ENCODE assay signal across 16 cellular contexts in genomic region chr1:59229138-59229537, GRCh38.
A peak's percentile ranks its signal among the peaks of the same experiment; 100 is the strongest.
DNase-seq lines count a peak whose midpoint lies in the region; ATAC-seq and TF ChIP-seq lines count a peak whose summit lies in the region.
"Had no signal": no experiment of that assay in that cellular context is flagged by ENCODE, and none has a peak within 500 bp of the region (broad histone marks: within the 10 kb centered on the region; RNA-seq: fewer than 3 reads in every experiment).

No MANE protein-coding gene starts in this region.

- BruUV-seq in IMR-90 (replicated peaks; lab: Mats Ljungman, UMichigan) (no TSS peak), Calu3 (replicated peaks; lab: Mats Ljungman, UMichigan) (no TSS peak)

- no peak overlapping the region for H3K4ac ChIP-seq in IMR-90 (ENCODE audit: low read depth, low read length)

- no peaks in the 10 kb centered on the region for H3K27me3 Mint-ChIP-seq in Calu3 (ENCODE audit: unreplicated experiment)
- H3K27me3 Mint-ChIP-seq: CD8-positive, alpha-beta memory T cell; stimulated activated naive CD8-positive, alpha-beta T cell treated with anti-CD3 and anti-CD28 coated beads, Interleukin-15, Interleukin-2, amounts not matched to agents 100 ng/mL and 50 ng/mL, for 24 hours had no signal

- CTCF ChIA-PET in IMR-90 (lab: Yijun Ruan, JAX) (interaction anchor here (1.1 kb wide), 1 partner anchor 9 kb away, joined by 3 read pairs; no protein-coding TSS in a partner anchor), SK-N-SH (lab: Yijun Ruan, JAX) (no interaction called here), Calu3 (lab: Charles Lee) (no interaction called here)

- no peak overlapping the region for H3K4me3 Mint-ChIP-seq in Calu3 (ENCODE audit: low read depth, unreplicated experiment)
- H3K4me3 Mint-ChIP-seq: CD8-positive, alpha-beta memory T cell; GM23338; stimulated activated naive CD8-positive, alpha-beta T cell treated with anti-CD3 and anti-CD28 coated beads, Interleukin-15, Interleukin-2, amounts not matched to agents 100 ng/mL and 50 ng/mL, for 24 hours had no signal

- no peak overlapping the region for H3K23ac ChIP-seq in IMR-90 (ENCODE audit: low read depth, low read length)

- H3F3A ChIP-seq in SK-N-SH (replicated peaks; ENCODE audit: insufficient read depth): no peaks in the 10 kb centered on the region

- no peak overlapping the region for H2AK5ac ChIP-seq in IMR-90 (ENCODE audit: low read depth, low read length)

- H3K27ac ChIP-seq in BLaER1: no peak overlapping the region
- H3K27ac ChIP-seq in IMR-90 (ENCODE audit: insufficient read depth, low read length): no peak overlapping the region
- no peak overlapping the region for H3K27ac ChIP-seq in SK-N-SH (ENCODE audit: low read depth in 2 of 2, low read length in 1 of 2)
- H3K27ac ChIP-seq in brain microvascular endothelial cell: no peak overlapping the region
- H3K27ac ChIP-seq: prostate gland had no signal

- TF ChIP-seq CTCF in IMR-90 (conservative IDR thresholded peaks at IDR 0.05; ENCODE audit: low read depth, low read length): no peak
- TF ChIP-seq CTCF in epithelial cell of esophagus (IDR thresholded peaks at IDR 0.05; ENCODE audit: insufficient read depth, low read depth, low read length, missing control alignments): no peak
- TF ChIP-seq CTCF in omental fat pad (IDR thresholded peaks at IDR 0.05): no peak
- TF ChIP-seq CTCF in SK-N-SH (IDR thresholded peaks at IDR 0.05): no peak
- no peak for TF ChIP-seq CTCF in brain microvascular endothelial cell (IDR thresholded peaks at IDR 0.05; ENCODE audit: low read depth, low read length, missing control alignments)
- no peak for TF ChIP-seq CTCF in Calu3 (IDR thresholded peaks at IDR 0.05; ENCODE audit: unreplicated experiment)

- no peaks in the 10 kb centered on the region for H3K9me2 ChIP-seq in SK-N-SH

- H2AFZ ChIP-seq in IMR-90 (replicated peaks; ENCODE audit: low read length, poor library complexity) (no peak overlapping the region), SK-N-SH (ENCODE audit: low read depth) (no peak overlapping the region)
- H2AFZ ChIP-seq: GM23338 had no signal

- no peak for TF ChIP-seq EP300 in SK-N-SH (IDR thresholded peaks at IDR 0.05; ENCODE audit: borderline replicate concordance in 1 of 2, low read depth in 1 of 2, low read length in 1 of 2)

- H3K79me1 ChIP-seq in IMR-90 (ENCODE audit: low read depth in 1 of 2, low read length in 2 of 2): no peaks in the 10 kb centered on the region

- TF ChIP-seq RAD21 in IMR-90 (IDR thresholded peaks at IDR 0.05; ENCODE audit: low read length) (no peak), SK-N-SH (IDR thresholded peaks at IDR 0.05; ENCODE audit: low read length) (no peak)

- no peaks in the 10 kb centered on the region for H3K36me3 Mint-ChIP-seq in Calu3 (ENCODE audit: insufficient read depth, unreplicated experiment)
- H3K36me3 Mint-ChIP-seq: CD8-positive, alpha-beta memory T cell had no signal

- no peaks in the 10 kb centered on the region for H3K9me3 ChIP-seq in BLaER1
- no peaks in the 10 kb centered on the region for H3K9me3 ChIP-seq in IMR-90 (ENCODE audit: control insufficient read depth, insufficient read depth, low read length)
- no peaks in the 10 kb centered on the region for H3K9me3 ChIP-seq in SK-N-SH
- H3K9me3 ChIP-seq: prostate gland had no signal

- H3K56ac ChIP-seq in IMR-90 (ENCODE audit: extremely low read depth, insufficient read depth, low read length): no peak overlapping the region

- no peak overlapping the region for H3K4me3 ChIP-seq in BLaER1
- H3K4me3 ChIP-seq in IMR-90 (ENCODE audit: insufficient read depth, low read depth, low read length): no peak overlapping the region
- no peak overlapping the region for H3K4me3 ChIP-seq in epithelial cell of esophagus (ENCODE audit: low read length)
- H3K4me3 ChIP-seq in SK-N-SH (ENCODE audit: low read depth in 2 of 2, low read length in 1 of 2): no peak overlapping the region
- no peak overlapping the region for H3K4me3 ChIP-seq in brain microvascular endothelial cell (ENCODE audit: low read depth, low read length)
- H3K4me3 ChIP-seq: GM23338, prostate gland had no signal

- H3K27ac Mint-ChIP-seq in Calu3 (ENCODE audit: unreplicated experiment): no peak overlapping the region
- H3K27ac Mint-ChIP-seq: CD8-positive, alpha-beta memory T cell; GM23338; stimulated activated naive CD8-positive, alpha-beta T cell treated with anti-CD3 and anti-CD28 coated beads, Interleukin-15, Interleukin-2, amounts not matched to agents 100 ng/mL and 50 ng/mL, for 24 hours had no signal

- no peak overlapping the region for H4K8ac ChIP-seq in IMR-90 (ENCODE audit: low read depth in 2 of 2, low read length in 2 of 2)

- no peak overlapping the region for H2AK9ac ChIP-seq in IMR-90 (replicated peaks; ENCODE audit: low read depth, low read length, poor library complexity)

- no peak overlapping the region for H2BK15ac ChIP-seq in IMR-90 (ENCODE audit: low read depth, low read length)

- no peak for TF ChIP-seq POLR2A in IMR-90 (IDR thresholded peaks at IDR 0.05; ENCODE audit: low read depth, low read length)

- dilution Hi-C loops in IMR-90 (cut with HindIII; ENCODE audit: low sequenced_read_pairs, unreplicated experiment): no loop called here

- no peaks in the 10 kb centered on the region for H3K9me3 Mint-ChIP-seq in Calu3 (ENCODE audit: low read depth, unreplicated experiment)
- H3K9me3 Mint-ChIP-seq: GM23338; stimulated activated naive CD8-positive, alpha-beta T cell treated with anti-CD3 and anti-CD28 coated beads, Interleukin-15, Interleukin-2, amounts not matched to agents 100 ng/mL and 50 ng/mL, for 24 hours had no signal

- in situ Hi-C loops in IMR-90 (cut with MboI; ENCODE audit: low sequenced_read_pairs) (no loop called here), brain microvascular endothelial cell (cut with HindIII; ENCODE audit: low pct_ligation_motif_present, low sequenced_read_pairs) (no loop called here)

- H4K5ac ChIP-seq in IMR-90 (ENCODE audit: low read depth, low read length): no peak overlapping the region

- ATAC-seq in IMR-90 (ENCODE audit: low read depth) (no peak; the same call in 1 of the 2 replicates), omental fat pad (ENCODE audit: low FRiP score) (peak; percentile 79), GM19351 (IDR thresholded peaks at IDR 0.05; ENCODE audit: unreplicated experiment) (no peak)
- ATAC-seq: GM23338 had no signal

- H3K18ac ChIP-seq in IMR-90 (ENCODE audit: low read depth, low read length): no peak overlapping the region

- H3K9me1 ChIP-seq in IMR-90 (ENCODE audit: insufficient read depth, low read length): no peaks in the 10 kb centered on the region

- peaks cover 10% of the 10 kb centered on the region for H3K4me1 ChIP-seq in BLaER1
- H3K4me1 ChIP-seq in IMR-90 (ENCODE audit: control insufficient read depth, insufficient read depth, low read length): peaks cover 6% of the 10 kb centered on the region; the same call in 1 of the 2 replicates
- no peaks in the 10 kb centered on the region for H3K4me1 ChIP-seq in SK-N-SH (ENCODE audit: control insufficient read depth in 1 of 2, insufficient read depth in 2 of 2, low read depth in 1 of 2, low read length in 1 of 2)
- H3K4me1 ChIP-seq: prostate gland had no signal

- intact Hi-C loops in IMR-90 (cut with micrococcal nuclease) (no loop called here), Calu3 (cut with micrococcal nuclease; ENCODE audit: unreplicated experiment) (no loop called here)

- H3K4me2 ChIP-seq in BLaER1 (peak overlapping the region; percentile 32), IMR-90 (ENCODE audit: low read depth, low read length) (no peak overlapping the region), SK-N-SH (no peak overlapping the region)
- H3K4me2 ChIP-seq: GM23338 had no signal

- no peak overlapping the region for H3K14ac ChIP-seq in IMR-90 (replicated peaks; ENCODE audit: low read depth, low read length)

- no peak overlapping the region for H2BK20ac ChIP-seq in IMR-90 (ENCODE audit: low read depth, low read length)

- no peaks in the 10 kb centered on the region for H3K4me1 Mint-ChIP-seq in Calu3 (ENCODE audit: low read depth, unreplicated experiment)
- H3K4me1 Mint-ChIP-seq: CD8-positive, alpha-beta memory T cell had no signal

- H3K9ac ChIP-seq in BLaER1 (no peak overlapping the region), IMR-90 (ENCODE audit: low read depth, low read length) (no peak overlapping the region), SK-N-SH (no peak overlapping the region)

- H3K36me3 ChIP-seq in BLaER1 (no peaks in the 10 kb centered on the region), IMR-90 (ENCODE audit: control insufficient read depth, insufficient read depth, low read length) (no peaks in the 10 kb centered on the region), SK-N-SH (replicated peaks in 1 of 2; ENCODE audit: control insufficient read depth in 1 of 2, insufficient read depth in 2 of 2, low read length in 1 of 2) (no peaks in the 10 kb centered on the region), brain microvascular endothelial cell (replicated peaks) (no peaks in the 10 kb centered on the region)
- H3K36me3 ChIP-seq: prostate gland had no signal

- POLR2A ChIA-PET in IMR-90 (lab: Charles Lee; ENCODE audit: unreplicated experiment): no interaction called here
- POLR2A ChIA-PET in SK-N-SH (lab: Yijun Ruan, JAX): no interaction called here

- H4K91ac ChIP-seq in IMR-90 (ENCODE audit: insufficient read depth, low read depth, low read length): no peak overlapping the region

- H2BK5ac ChIP-seq in IMR-90 (ENCODE audit: low read depth, low read length, poor library complexity, severe bottlenecking): no peak overlapping the region

- DNase-seq in IMR-90: peak; percentile 46
- peak; percentile 59 for DNase-seq in epithelial cell of esophagus (ENCODE audit: low read depth)
- no peak for DNase-seq in omental fat pad (ENCODE audit: low spot score)
- no peak for DNase-seq in SK-N-SH
- DNase-seq in brain microvascular endothelial cell: no peak
- DNase-seq in Calu3: no peak
- DNase-seq: activated T-cell treated with anti-CD3 and anti-CD28 coated beads for 4 hours; amygdala; CD8-positive, alpha-beta memory T cell; NCI-H1048; NCI-H524 had no signal

- H4K20me1 ChIP-seq in BLaER1 (no peaks in the 10 kb centered on the region), IMR-90 (ENCODE audit: insufficient read depth, low read length) (no peaks in the 10 kb centered on the region), SK-N-SH (ENCODE audit: insufficient read depth) (no peaks in the 10 kb centered on the region)

- H3K79me2 ChIP-seq in SK-N-SH (ENCODE audit: insufficient read depth): no peaks in the 10 kb centered on the region

- H3K27me3 ChIP-seq in BLaER1 (no peaks in the 10 kb centered on the region), IMR-90 (ENCODE audit: control insufficient read depth, insufficient read depth, low read length) (no peaks in the 10 kb centered on the region), SK-N-SH (ENCODE audit: insufficient read depth) (no peaks in the 10 kb centered on the region), brain microvascular endothelial cell (replicated peaks) (no peaks in the 10 kb centered on the region)

- no peak overlapping the region for H2BK120ac ChIP-seq in IMR-90 (ENCODE audit: low read depth, low read length)

TF ChIP-seq in IMR-90, 13 proteins besides CTCF, POLR2A, EP300 and RAD21:
- TF ChIP-seq CEBPB (IDR thresholded peaks at IDR 0.05; ENCODE audit: low read depth, low read length) (peak; percentile 76), CHD1 (IDR thresholded peaks at IDR 0.05; ENCODE audit: low read depth, low read length) (no peak)

TF ChIP-seq in SK-N-SH, 30 proteins besides CTCF, POLR2A, EP300 and RAD21 (continues in another document):
- TF ChIP-seq MAX (IDR thresholded peaks at IDR 0.05; ENCODE audit: low read depth): no peak

Comparison
In these comparisons a context has a peak if more than half of its experiments do, and no peak if none do; other contexts are left out.
1. DNase-seq: peak in IMR-90 (single experiment) and epithelial cell of esophagus (single experiment); none in omental fat pad (single experiment), SK-N-SH (single experiment), brain microvascular endothelial cell (single experiment) and Calu3 (single experiment).